Comparison of ENCODE assay signal across 8 cellular contexts in genomic region chr9:133113928-133114351, GRCh38. TPM values are rescaled to one million over a fixed set of nuclear protein-coding genes. Genes with fewer than 3 reads are reported as not detected.
DNase-seq lines count a peak whose midpoint lies in the region; ATAC-seq and TF ChIP-seq lines count a peak whose summit lies in the region.

No MANE protein-coding gene starts in this region.

- H3K4me3 ChIP-seq in prostate gland, result no peak overlapping the region

- peaks cover 0 to 7% of the 10 kb centered on the region in 2 donors for H3K36me3 ChIP-seq in prostate gland

- peaks cover 39% of the 10 kb centered on the region for H3K4me1 ChIP-seq in prostate gland (replicated peaks)

- intact Hi-C loops in prostate gland (cut with DNase I), result no loop called here

- ATAC-seq in GM18511 (IDR thresholded peaks at IDR 0.05; ENCODE audit: unreplicated experiment), result no peak

- no peaks in the 10 kb centered on the region for H3K27me3 ChIP-seq in prostate gland (replicated peaks; ENCODE audit: insufficient read depth)

- no peaks in the 10 kb centered on the region for H3K9me3 ChIP-seq in prostate gland

- WGBS in prostate gland, result 35% methylated on average over 12 of the region's 12 CpGs

- DNase-seq in GF-D8 (lab: John Stamatoyannopoulos, UW) (peak; percentile 19), RPMI7951 (ENCODE audit: low read depth) (peak; percentile 36), glomerular visceral epithelial cell (ENCODE audit: extremely low spot score) (peak; percentile 59), prostate gland (ENCODE audit: low spot score) (no peak), A172 (ENCODE audit: low spot score) (no peak)
- no peak for DNase-seq in stimulated activated CD4-positive, alpha-beta T cell treated with anti-CD3 and anti-CD28 coated beads, Interleukin-4, amount 100 ng/mL, for 1 hour
- no peak for DNase-seq in activated effector memory CD4-positive, alpha-beta T cell treated with anti-CD3 and anti-CD28 coated beads, Interleukin-2, amount 50 U/mL, for 16 hours

- no peak for TF ChIP-seq POLR2A in prostate gland (IDR thresholded peaks at IDR 0.05)

- no peak for TF ChIP-seq CTCF in prostate gland (IDR thresholded peaks at IDR 0.05)

- H3K27ac ChIP-seq in prostate gland, result peak overlapping the region; percentile 27 to 39

RNA-seq across cellular contexts. Expression of gene RALGDS, which starts 7.1 kb away (rescaled TPM):
- 12.5 and 18.9 TPM in 2 replicates for total RNA-seq in RPMI7951 (2014; rRNA removed; shearing (Covaris generic))
- 10 to 100 TPM; 49.6 to 77.4 TPM for total RNA-seq in prostate gland
- 26.2 and 38.2 TPM in 2 replicates for total RNA-seq in A172 (2014; rRNA removed; shearing (Covaris generic))

RNA-seq across cellular contexts. Expression of gene GBGT1, which starts 49.8 kb away (rescaled TPM):
- total RNA-seq in RPMI7951 (2014; rRNA removed; shearing (Covaris generic)), result 0.59 and 1.3 TPM in 2 replicates
- total RNA-seq in prostate gland, result 10 to 100 TPM; 10.7 to 14.0 TPM
- total RNA-seq in A172 (2014; rRNA removed; shearing (Covaris generic)), result 0.96 and 3.1 TPM in 2 replicates

RNA-seq across cellular contexts. Expression of gene CEL, which starts 52.2 kb away (rescaled TPM):
- total RNA-seq in RPMI7951 (2014; rRNA removed; shearing (Covaris generic)), result 0.12 TPM in 1 of 2 replicates, not detected in the other
- 1 to 10 TPM; 1.7 to 2.8 TPM for total RNA-seq in prostate gland
- total RNA-seq in A172 (2014; rRNA removed; shearing (Covaris generic)), result 0.77 and 1.0 TPM in 2 replicates

Comparison
In these comparisons a context has a peak if more than half of its experiments do, and no peak if none do; other contexts are left out.
1. DNase-seq: peak in GF-D8 (single experiment), RPMI7951 (single experiment) and glomerular visceral epithelial cell (single experiment); none in prostate gland (single experiment), stimulated activated CD4-positive, alpha-beta T cell treated with anti-CD3 and anti-CD28 coated beads, Interleukin-4, amount 100 ng/mL, for 1 hour (single experiment), A172 (single experiment) and activated effector memory CD4-positive, alpha-beta T cell treated with anti-CD3 and anti-CD28 coated beads, Interleukin-2, amount 50 U/mL, for 16 hours (single experiment).